20 cellular contexts compared by ENCODE assay signal in genomic region chr1:8698012-8698411, GRCh38.
DNase-seq lines count a peak whose midpoint lies in the region; ATAC-seq, FAIRE-seq and TF ChIP-seq lines count a peak whose summit lies in the region.
"Had no signal": no experiment of that assay in that cellular context is flagged by ENCODE, and none has a peak within 500 bp of the region (broad histone marks: within the 10 kb centered on the region; RNA-seq: fewer than 3 reads in every experiment).

No MANE protein-coding gene starts in this region.

- H3F3A ChIP-seq in GM23338 (replicated peaks; ENCODE audit: low read depth) (no peaks in the 10 kb centered on the region), PC-9 (ENCODE audit: insufficient read depth, low read depth) (peaks cover 12% of the 10 kb centered on the region)

- 0 out of 2 replicates have a peak overlapping the region, but pooled peaks have one; percentile 77 for H3K4me2 ChIP-seq in GM23338
- H3K4me2 ChIP-seq in GM12878 (ENCODE audit: control insufficient read depth, insufficient read depth), result peak overlapping the region; percentile 44
- H3K4me2 ChIP-seq in mesendoderm (ENCODE audit: low read length), result no peak overlapping the region
- H3K4me2 ChIP-seq in PC-9, result no peak overlapping the region

- H3K9me3 Mint-ChIP-seq in GM23338, result no peaks in the 10 kb centered on the region
- H3K9me3 Mint-ChIP-seq: T-cell had no signal

- H3K27me3 ChIP-seq in A673 (replicated peaks; ENCODE audit: insufficient read depth, low read depth, low read length, poor library complexity) (no peaks in the 10 kb centered on the region), GM23338 (ENCODE audit: insufficient read depth) (no peaks in the 10 kb centered on the region), GM12878 (replicated peaks in 1 of 2; ENCODE audit: control insufficient read depth in 2 of 2, insufficient read depth in 2 of 2, low read length in 1 of 2) (no peaks in the 10 kb centered on the region), mesendoderm (ENCODE audit: insufficient read depth, low read length, poor library complexity) (no peaks in the 10 kb centered on the region), PC-9 (ENCODE audit: insufficient read depth, low read depth) (no peaks in the 10 kb centered on the region)
- H3K27me3 ChIP-seq: Peyer's patch, SJCRH30 had no signal

- H3K9ac ChIP-seq in GM12878 (ENCODE audit: control insufficient read depth, insufficient read depth, low read length), result no peak overlapping the region
- H3K9ac ChIP-seq in mesendoderm (ENCODE audit: low read length), result no peak overlapping the region

- peaks cover 4% of the 10 kb centered on the region for H3K79me1 ChIP-seq in mesendoderm (ENCODE audit: low read length)

- H3K4me3 ChIP-seq in A673 (ENCODE audit: low read depth, low read length, poor library complexity, severe bottlenecking), result no peak overlapping the region
- H3K4me3 ChIP-seq in GM23338, result no peak overlapping the region
- no peak overlapping the region for H3K4me3 ChIP-seq in GM12878
- H3K4me3 ChIP-seq in mesendoderm (ENCODE audit: low read length), result no peak overlapping the region
- no peak overlapping the region for H3K4me3 ChIP-seq in PC-9
- H3K4me3 ChIP-seq: Peyer's patch, SJCRH30 had no signal

- peak overlapping the region; percentile 5 for H4K8ac ChIP-seq in mesendoderm (ENCODE audit: low read depth, low read length)

- BruUV-seq in A673 (replicated peaks; lab: Mats Ljungman, UMichigan) (no TSS peak), GM12878 (replicated peaks; lab: Mats Ljungman, UMichigan) (no TSS peak), PC-9 (replicated peaks; lab: Mats Ljungman, UMichigan) (no TSS peak)

- peaks cover 98% of the 10 kb centered on the region for H3K79me2 ChIP-seq in GM23338 (replicated peaks; ENCODE audit: insufficient read depth)
- H3K79me2 ChIP-seq in GM12878 (ENCODE audit: control insufficient read depth, insufficient read depth, low read length), result peaks cover 81% of the 10 kb centered on the region
- peaks cover 75% of the 10 kb centered on the region for H3K79me2 ChIP-seq in mesendoderm (ENCODE audit: control insufficient read depth, insufficient read depth, low read length)
- H3K79me2 ChIP-seq in PC-9 (ENCODE audit: low read depth), result peaks cover 90% of the 10 kb centered on the region

- H3K27ac ChIP-seq in A673 (ENCODE audit: low read depth, low read length, poor library complexity, severe bottlenecking) (peak overlapping the region; percentile 38), GM23338 (ENCODE audit: low read depth) (peak overlapping the region; percentile 47; the same call in 1 of the 2 replicates), GM12878 (ENCODE audit: control insufficient read depth, insufficient read depth) (no peak overlapping the region), mesendoderm (ENCODE audit: low read depth, low read length) (no peak overlapping the region), PC-9 (no peak overlapping the region)
- H3K27ac ChIP-seq: Peyer's patch, SJCRH30 had no signal

- intact Hi-C loops in A673 (cut with micrococcal nuclease; ENCODE audit: unreplicated experiment), result no loop called here
- intact Hi-C loops in GM12878 (cut with micrococcal nuclease; ENCODE audit: unreplicated experiment), result no loop called here
- intact Hi-C loops in PC-9 (cut with micrococcal nuclease; ENCODE audit: unreplicated experiment), result no loop called here

- H3K18ac ChIP-seq in mesendoderm (ENCODE audit: low read length), result no peak overlapping the region

- no peak for TF ChIP-seq RAD21 in GM12878 (IDR thresholded peaks at IDR 0.05; ENCODE audit: insufficient read depth, low read depth, low read length)

- DNase-seq in A673 (ENCODE audit: low spot score) (no peak), GM23338 (ENCODE audit: low spot score) (no peak), GM12878 (ENCODE audit: low read depth, low spot score) (no peak), mesendoderm (no peak), PC-9 (no peak), NCI-H526 (lab: John Stamatoyannopoulos, UW) (no peak), SHP77 (lab: John Stamatoyannopoulos, UW) (no peak), HCEC 1CT (no peak)
- DNase-seq: Caco-2; CD4-positive, alpha-beta memory T cell; DMS 273 treated with DMSO at 0.1 percent for 48 hours; DMS79 treated with DMSO at 0.1 percent for 48 hours; GOT3; KBM-7; NCI-H1436 treated with DMSO at 0.1 percent for 48 hours; NCI-H2029 treated with DMSO at 0.1 percent for 48 hours; Peyer's patch; SJCRH30; T-cell had no signal

- no peak for FAIRE-seq in GM12878 (lab: Jason Lieb, UNC)

- H2BK5ac ChIP-seq in mesendoderm (ENCODE audit: low read length), result no peak overlapping the region

- 0 out of 2 replicates have a peak overlapping the region, but pooled peaks have one; percentile 57 for H3K27ac Mint-ChIP-seq in GM23338
- H3K27ac Mint-ChIP-seq: CD4-positive, alpha-beta memory T cell; T-cell had no signal

- H3K36me3 ChIP-seq in A673 (ENCODE audit: insufficient read depth, low read length, poor library complexity, severe bottlenecking) (no peaks in the 10 kb centered on the region), GM23338 (ENCODE audit: insufficient read depth) (no peaks in the 10 kb centered on the region), GM12878 (ENCODE audit: control insufficient read depth in 2 of 2, insufficient read depth in 2 of 2, low read length in 1 of 2) (no peaks in the 10 kb centered on the region), mesendoderm (ENCODE audit: control insufficient read depth, insufficient read depth, low read length) (no peaks in the 10 kb centered on the region), PC-9 (ENCODE audit: low read depth) (no peaks in the 10 kb centered on the region)
- H3K36me3 ChIP-seq: Peyer's patch, SJCRH30 had no signal

- TF ChIP-seq EP300 in GM12878 (IDR thresholded peaks at IDR 0.05; ENCODE audit: borderline replicate concordance in 1 of 2, control insufficient read depth in 1 of 2, low read depth in 2 of 2, low read length in 2 of 2), result no peak

- H3K27me3 Mint-ChIP-seq in GM23338 (ENCODE audit: insufficient read depth, low read depth, poor library complexity), result peaks cover 12% of the 10 kb centered on the region

- H2AK5ac ChIP-seq in mesendoderm (ENCODE audit: low read length), result no peak overlapping the region

- RAD21 ChIA-PET in GM12878 (lab: Charles Lee; ENCODE audit: unreplicated experiment), result interaction anchor here (1.1 to 4.4 kb wide), 7 partner anchors 8 to 151 kb away, joined by 3 to 19 read pairs (median 3); no protein-coding TSS in a partner anchor

- POLR2A ChIA-PET in A673 (lab: Charles Lee; ENCODE audit: low non-redundant PET) (no interaction called here), GM12878 (lab: Charles Lee) (interaction anchor here (0.8 to 1.4 kb wide), 5 partner anchors 17 to 36 kb away, joined by 3 to 4 read pairs (median 3); no protein-coding TSS in a partner anchor), PC-9 (lab: Charles Lee; ENCODE audit: unreplicated experiment) (no interaction called here)

- H3K4me1 ChIP-seq in A673 (ENCODE audit: insufficient read depth, low read length, poor library complexity, severe bottlenecking) (peaks cover 46% of the 10 kb centered on the region), GM23338 (ENCODE audit: insufficient read depth) (peaks cover 72% of the 10 kb centered on the region), GM12878 (ENCODE audit: control insufficient read depth, insufficient read depth, low read length) (no peaks in the 10 kb centered on the region; the same call in 1 of the 2 replicates), mesendoderm (ENCODE audit: control insufficient read depth, low read depth, low read length) (peaks cover 3% of the 10 kb centered on the region), PC-9 (replicated peaks; ENCODE audit: insufficient read depth) (peaks cover 28% of the 10 kb centered on the region)

- H2AFZ ChIP-seq in GM23338 (no peak overlapping the region), GM12878 (ENCODE audit: control insufficient read depth, low read depth, low read length) (no peak overlapping the region), PC-9 (no peak overlapping the region)

- H2BK120ac ChIP-seq in mesendoderm (ENCODE audit: low read depth, low read length), result no peak overlapping the region

- H3K9me2 ChIP-seq in GM23338 (ENCODE audit: insufficient read depth) (no peaks in the 10 kb centered on the region), PC-9 (ENCODE audit: insufficient read depth) (no peaks in the 10 kb centered on the region)

- TF ChIP-seq CTCF in A673 (conservative IDR thresholded peaks at IDR 0.05; ENCODE audit: low read depth, low read length), result no peak
- TF ChIP-seq CTCF in GM23338 (conservative IDR thresholded peaks at IDR 0.05; ENCODE audit: low read depth in 2 of 2), result no peak
- no peak for TF ChIP-seq CTCF in GM12878 (IDR thresholded peaks at IDR 0.05 in 2 of 3, conservative IDR thresholded peaks at IDR 0.05 in 1 of 3; ENCODE audit: control insufficient read depth in 2 of 3, extremely low read depth in 1 of 3, insufficient read depth in 1 of 3, low read depth in 3 of 3, low read length in 3 of 3)
- TF ChIP-seq CTCF in PC-9 (conservative IDR thresholded peaks at IDR 0.05), result no peak

- peaks cover 59% of the 10 kb centered on the region for H3K4me1 Mint-ChIP-seq in GM23338

- no peak overlapping the region for H2BK15ac ChIP-seq in mesendoderm (replicated peaks; ENCODE audit: low read depth)

- no peak overlapping the region for H3K56ac ChIP-seq in mesendoderm (ENCODE audit: low read length)

- no peak for TF ChIP-seq POLR2A in GM12878 (IDR thresholded peaks at IDR 0.05; ENCODE audit: low read depth, low read length)

- H4K5ac ChIP-seq in mesendoderm (ENCODE audit: low read length), result no peak overlapping the region

- in situ Hi-C loops in GM12878 (cut with MboI), result no loop called here

- SMC1A ChIA-PET in GM12878 (lab: Charles Lee; ENCODE audit: uncharacterized antibody, unreplicated experiment), result interaction anchor here (0.8 to 10.6 kb wide), 12 partner anchors 13 to 146 kb away, joined by 3 to 154 read pairs (median 3); no protein-coding TSS in a partner anchor

- WGBS in GM12878 (ENCODE audit: insufficient coverage, insufficient replicate concordance, low lambda C conversion rate, missing lambda C conversion rate), result 20% methylated on average over 2 of the region's 2 CpGs
- WGBS in mesendoderm (ENCODE audit: extremely low coverage, insufficient coverage, low lambda C conversion rate), result no CpG with 5 or more reads among the region's 2 CpGs

- H4K20me1 ChIP-seq in GM23338 (replicated peaks; ENCODE audit: insufficient read depth) (peaks cover 41% of the 10 kb centered on the region), GM12878 (ENCODE audit: control insufficient read depth, insufficient read depth) (no peaks in the 10 kb centered on the region), PC-9 (ENCODE audit: insufficient read depth) (peaks cover 10% of the 10 kb centered on the region)

- CTCF ChIA-PET in A673 (lab: Charles Lee), result no interaction called here
- CTCF ChIA-PET in GM12878 (lab: Yijun Ruan, JAX), result interaction anchor here (0.8 to 4.8 kb wide), 13 partner anchors 9 to 151 kb away, joined by 3 to 28 read pairs (median 5); no protein-coding TSS in a partner anchor
- CTCF ChIA-PET in PC-9 (lab: Charles Lee), result no interaction called here

- no peak overlapping the region for H3K4ac ChIP-seq in mesendoderm (ENCODE audit: low read depth, low read length)

- no peak for ATAC-seq in GM23338
- no peak for ATAC-seq in GM12878
- ATAC-seq: HCT116, T-cell had no signal

- no peak overlapping the region for H3K4me3 Mint-ChIP-seq in GM23338
- H3K4me3 Mint-ChIP-seq: CD4-positive, alpha-beta memory T cell; T-cell had no signal

- H3K9me3 ChIP-seq in A673 (ENCODE audit: low read depth, low read length, poor library complexity, severe bottlenecking), result no peaks in the 10 kb centered on the region
- no peaks in the 10 kb centered on the region for H3K9me3 ChIP-seq in GM12878 (replicated peaks; ENCODE audit: control insufficient read depth, insufficient read depth, low read length)
- no peaks in the 10 kb centered on the region for H3K9me3 ChIP-seq in PC-9 (ENCODE audit: insufficient read depth, low read depth)
- H3K9me3 ChIP-seq: Caco-2, Peyer's patch, SJCRH30 had no signal

- H3K23ac ChIP-seq in mesendoderm (ENCODE audit: low read length), result no peak overlapping the region

- no peaks in the 10 kb centered on the region for H3K36me3 Mint-ChIP-seq in GM23338 (ENCODE audit: low read depth)
- H3K36me3 Mint-ChIP-seq: CD4-positive, alpha-beta memory T cell; T-cell had no signal

Comparison
In these comparisons a context has a peak if more than half of its experiments do, and no peak if none do; other contexts are left out.
1. H3K27ac ChIP-seq: peak in A673 (single experiment) and GM23338 (single experiment); none in GM12878 (single experiment), mesendoderm (single experiment) and PC-9 (single experiment).
2. H3K4me2 ChIP-seq: peak in GM23338 (single experiment) and GM12878 (single experiment); none in mesendoderm (single experiment) and PC-9 (single experiment).